ENCODE assay signal across 1 cellular context in the genomic region with DNA sequence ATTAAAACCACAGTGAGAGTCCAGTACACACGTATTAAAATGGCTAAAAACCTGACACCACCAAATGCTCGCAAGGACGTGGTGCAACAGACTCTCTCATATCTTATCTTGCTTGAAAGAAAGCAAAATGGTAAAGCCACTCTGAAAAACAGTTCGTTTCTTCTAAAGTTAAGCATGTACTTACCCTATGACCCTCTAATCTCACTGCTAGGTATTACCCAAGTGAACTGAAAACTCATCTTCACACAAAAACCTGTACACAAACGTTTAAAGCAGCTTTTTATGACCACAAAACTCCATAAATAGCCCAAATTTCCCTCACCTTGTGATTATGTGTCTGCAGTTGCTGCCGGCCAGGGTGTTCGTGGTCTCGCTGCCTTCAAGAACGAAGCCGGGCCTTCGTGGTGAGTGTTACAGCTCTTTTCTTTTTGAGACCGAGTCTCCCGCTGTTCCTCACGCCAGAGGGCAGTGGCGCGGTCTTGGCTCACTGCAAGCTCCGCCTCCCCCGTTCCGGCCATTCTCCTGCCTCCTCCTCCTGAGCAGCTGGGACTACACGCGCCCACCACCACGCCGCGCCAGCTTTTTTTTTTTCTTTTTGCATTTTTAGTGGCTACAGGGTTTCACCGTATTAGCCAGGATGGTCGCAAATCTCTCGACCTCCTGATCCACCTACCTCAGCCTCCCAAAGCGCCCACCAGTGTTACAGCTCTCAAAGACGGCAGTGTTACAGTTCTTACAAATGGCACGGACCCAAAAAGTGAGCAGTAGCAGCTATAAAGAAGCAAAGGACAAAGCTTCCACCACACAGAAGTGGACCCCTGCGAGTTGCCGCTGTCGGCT.
TF ChIP-seq lines count a peak whose summit lies in the region.

No MANE protein-coding gene starts in this region.

TF ChIP-seq in SK-N-SH, 30 proteins besides CTCF, POLR2A, EP300 and RAD21 (continued from another document):
- TF ChIP-seq, protein P1, sequence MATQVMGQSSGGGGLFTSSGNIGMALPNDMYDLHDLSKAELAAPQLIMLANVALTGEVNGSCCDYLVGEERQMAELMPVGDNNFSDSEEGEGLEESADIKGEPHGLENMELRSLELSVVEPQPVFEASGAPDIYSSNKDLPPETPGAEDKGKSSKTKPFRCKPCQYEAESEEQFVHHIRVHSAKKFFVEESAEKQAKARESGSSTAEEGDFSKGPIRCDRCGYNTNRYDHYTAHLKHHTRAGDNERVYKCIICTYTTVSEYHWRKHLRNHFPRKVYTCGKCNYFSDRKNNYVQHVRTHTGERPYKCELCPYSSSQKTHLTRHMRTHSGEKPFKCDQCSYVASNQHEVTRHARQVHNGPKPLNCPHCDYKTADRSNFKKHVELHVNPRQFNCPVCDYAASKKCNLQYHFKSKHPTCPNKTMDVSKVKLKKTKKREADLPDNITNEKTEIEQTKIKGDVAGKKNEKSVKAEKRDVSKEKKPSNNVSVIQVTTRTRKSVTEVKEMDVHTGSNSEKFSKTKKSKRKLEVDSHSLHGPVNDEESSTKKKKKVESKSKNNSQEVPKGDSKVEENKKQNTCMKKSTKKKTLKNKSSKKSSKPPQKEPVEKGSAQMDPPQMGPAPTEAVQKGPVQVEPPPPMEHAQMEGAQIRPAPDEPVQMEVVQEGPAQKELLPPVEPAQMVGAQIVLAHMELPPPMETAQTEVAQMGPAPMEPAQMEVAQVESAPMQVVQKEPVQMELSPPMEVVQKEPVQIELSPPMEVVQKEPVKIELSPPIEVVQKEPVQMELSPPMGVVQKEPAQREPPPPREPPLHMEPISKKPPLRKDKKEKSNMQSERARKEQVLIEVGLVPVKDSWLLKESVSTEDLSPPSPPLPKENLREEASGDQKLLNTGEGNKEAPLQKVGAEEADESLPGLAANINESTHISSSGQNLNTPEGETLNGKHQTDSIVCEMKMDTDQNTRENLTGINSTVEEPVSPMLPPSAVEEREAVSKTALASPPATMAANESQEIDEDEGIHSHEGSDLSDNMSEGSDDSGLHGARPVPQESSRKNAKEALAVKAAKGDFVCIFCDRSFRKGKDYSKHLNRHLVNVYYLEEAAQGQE (IDR thresholded peaks at IDR 0.05; ENCODE audit: low read depth, low read length) = no peak
- TF ChIP-seq, protein P2, sequence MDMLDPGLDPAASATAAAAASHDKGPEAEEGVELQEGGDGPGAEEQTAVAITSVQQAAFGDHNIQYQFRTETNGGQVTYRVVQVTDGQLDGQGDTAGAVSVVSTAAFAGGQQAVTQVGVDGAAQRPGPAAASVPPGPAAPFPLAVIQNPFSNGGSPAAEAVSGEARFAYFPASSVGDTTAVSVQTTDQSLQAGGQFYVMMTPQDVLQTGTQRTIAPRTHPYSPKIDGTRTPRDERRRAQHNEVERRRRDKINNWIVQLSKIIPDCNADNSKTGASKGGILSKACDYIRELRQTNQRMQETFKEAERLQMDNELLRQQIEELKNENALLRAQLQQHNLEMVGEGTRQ (IDR thresholded peaks at IDR 0.05; ENCODE audit: borderline replicate concordance, low read depth, low read length) = no peak
